ENCODE assay signal across 33 cellular contexts in genomic region chr10:119824299-119824698, GRCh38.
"Had no signal": no experiment of that assay in that cellular context is flagged by ENCODE, and none has a peak within 500 bp of the region (broad histone marks: within the 10 kb centered on the region; RNA-seq: fewer than 3 reads in every experiment).

No MANE protein-coding gene starts in this region.

- H3K4me1 Mint-ChIP-seq: activated B cell treated with CpG ODN at 0.5 μM for 24 hours, T-cell had no signal

- H3K27me3 ChIP-seq: brain microvascular endothelial cell, esophagus muscularis mucosa, foreskin keratinocyte, gastrocnemius medialis, heart right ventricle had no signal

- ATAC-seq: activated CD4-positive, CD25-positive, alpha-beta regulatory T cell treated with anti-CD3 and anti-CD28 coated beads, Interleukin-2, amount 50 U/mL, for 24 hours; activated T-cell treated with anti-CD3 and anti-CD28 coated beads, Interleukin-2, amount 50 U/mL, for 72 hours; effector memory CD8-positive, alpha-beta T cell; foreskin keratinocyte; gastrocnemius medialis; heart right ventricle; T-cell had no signal

- H3K27me3 Mint-ChIP-seq: activated B cell treated with CpG ODN at 0.5 μM for 24 hours; activated CD4-positive, alpha-beta memory T cell treated with anti-CD3 and anti-CD28 coated beads for 36 hours; activated naive CD8-positive, alpha-beta T cell; activated T-cell treated with anti-CD3 and anti-CD28 coated beads, Interleukin-2, amount 50 U/mL, for 24 hours; effector memory CD8-positive, alpha-beta T cell; T-cell had no signal

- H3K4me3 ChIP-seq: esophagus muscularis mucosa, gastrocnemius medialis, heart right ventricle had no signal

- H3K9me3 ChIP-seq: esophagus muscularis mucosa, gastrocnemius medialis, heart right ventricle had no signal

- H3K27ac Mint-ChIP-seq: activated B cell treated with CpG ODN at 0.5 μM for 24 hours; activated CD4-positive, alpha-beta memory T cell treated with anti-CD3 and anti-CD28 coated beads for 36 hours; activated naive CD8-positive, alpha-beta T cell; activated T-cell treated with anti-CD3 and anti-CD28 coated beads, Interleukin-2, amount 50 U/mL, for 24 hours; activated T-cell treated with anti-CD3 and anti-CD28 coated beads, Interleukin-2, amount 50 U/mL, for 72 hours; T-cell; T-helper 1 cell treated with Interleukin-12 subunit alpha and Interleukin-12 subunit beta and Interleukin-4 antibody, amounts not matched to agents 30 μg/mL and 1 μg/mL, for 36 hours; T-helper 2 cell treated with Interferon-gamma antibody and Interleukin-4, amounts not matched to agents 5 μg/mL and 100 μg/mL, for 36 hours had no signal

- H3K4me3 Mint-ChIP-seq: activated B cell treated with CpG ODN at 0.5 μM for 24 hours; activated CD4-positive, alpha-beta memory T cell treated with anti-CD3 and anti-CD28 coated beads for 36 hours; activated naive CD8-positive, alpha-beta T cell; activated T-cell treated with anti-CD3 and anti-CD28 coated beads, Interleukin-2, amount 50 U/mL, for 24 hours; activated T-cell treated with anti-CD3 and anti-CD28 coated beads, Interleukin-2, amount 50 U/mL, for 72 hours; effector memory CD8-positive, alpha-beta T cell; T-cell; T-helper 1 cell treated with Interleukin-12 subunit alpha and Interleukin-12 subunit beta and Interleukin-4 antibody, amounts not matched to agents 30 μg/mL and 1 μg/mL, for 36 hours; T-helper 2 cell treated with Interferon-gamma antibody and Interleukin-4, amounts not matched to agents 5 μg/mL and 100 μg/mL, for 36 hours had no signal

- H3K4me1 ChIP-seq: gastrocnemius medialis, heart right ventricle had no signal

- H3K9me3 Mint-ChIP-seq: activated B cell treated with CpG ODN at 0.5 μM for 24 hours; activated CD4-positive, alpha-beta memory T cell treated with anti-CD3 and anti-CD28 coated beads for 36 hours; activated T-cell treated with anti-CD3 and anti-CD28 coated beads, Interleukin-2, amount 50 U/mL, for 24 hours; activated T-cell treated with anti-CD3 and anti-CD28 coated beads, Interleukin-2, amount 50 U/mL, for 72 hours; effector memory CD8-positive, alpha-beta T cell; T-cell; T-helper 1 cell treated with Interleukin-12 subunit alpha and Interleukin-12 subunit beta and Interleukin-4 antibody, amounts not matched to agents 30 μg/mL and 1 μg/mL, for 36 hours; T-helper 2 cell treated with Interferon-gamma antibody and Interleukin-4, amounts not matched to agents 5 μg/mL and 100 μg/mL, for 36 hours had no signal

- FAIRE-seq: astrocyte, bronchial epithelial cell, colon had no signal

- H3K27ac ChIP-seq: brain microvascular endothelial cell, esophagus muscularis mucosa, foreskin keratinocyte, gastrocnemius medialis, heart right ventricle, WERI-Rb-1 had no signal

- DNase-seq: activated B cell treated with CpG ODN at 0.5 μM for 24 hours; activated CD4-positive, alpha-beta memory T cell treated with anti-CD3 and anti-CD28 coated beads for 36 hours; activated CD4-positive, alpha-beta T cell treated with anti-CD3 and anti-CD28 coated beads for 48 hours; activated CD8-positive, alpha-beta memory T cell treated with anti-CD3 and anti-CD28 coated beads, Interleukin-2, amount 50 U/mL, for 48 hours; activated effector memory CD4-positive, alpha-beta T cell treated with Interleukin-2 at 50 U/mL for 16 hours; activated gamma-delta T cell treated with Interleukin-2 at 50 U/mL for 16 hours; activated naive CD4-positive, alpha-beta T cell treated with anti-CD3 and anti-CD28 coated beads, Interleukin-2, amount 50 U/mL, for 16 hours; activated naive CD4-positive, alpha-beta T cell treated with Interleukin-2 at 50 U/mL for 16 hours; activated T-cell treated with anti-CD3 and anti-CD28 coated beads for 4 hours; activated T-cell treated with anti-CD3 and anti-CD28 coated beads, Interleukin-2, amount 50 U/mL, for 24 hours; activated T-cell treated with anti-CD3 and anti-CD28 coated beads, Interleukin-2, amount 50 U/mL, for 72 hours; amniotic stem cell; anterior cingulate cortex; brain microvascular endothelial cell; cortex of kidney; dermis blood vessel endothelial cell; effector CD4-positive, alpha-beta T cell; effector memory CD8-positive, alpha-beta T cell; erythroblast; foreskin keratinocyte; gastrocnemius medialis; heart right ventricle; T-cell; T1000; WERI-Rb-1 had no signal
